2 cellular contexts compared by ENCODE assay signal in genomic region chr3:178479860-178480259, GRCh38.
TF ChIP-seq lines count a peak whose summit lies in the region.

No MANE protein-coding gene starts in this region.

TF ChIP-seq in GM23338, 12 proteins besides CTCF, POLR2A, EP300 and RAD21 (continued from another document):
- no peak for TF ChIP-seq REST (IDR thresholded peaks at IDR 0.05; ENCODE audit: unreplicated experiment)
- TF ChIP-seq POLR2AphosphoS5 (IDR thresholded peaks at IDR 0.05; ENCODE audit: low read depth), result no peak
- no peak for TF ChIP-seq EZH2 (IDR thresholded peaks at IDR 0.05; ENCODE audit: low read depth, unreplicated experiment)
- no peak for TF ChIP-seq JUNB (IDR thresholded peaks at IDR 0.05; ENCODE audit: unreplicated experiment)

TF ChIP-seq in WTC11, 78 proteins besides CTCF, POLR2A, EP300 and RAD21 (continued from another document):
- peak; percentile 67 for TF ChIP-seq PRDM15 (CRISPR knock-in tag; IDR thresholded peaks at IDR 0.05)
- no peak for TF ChIP-seq NR2C2 (CRISPR knock-in tag; IDR thresholded peaks at IDR 0.05)
TF ChIP-seq in WTC11: peak in this region for 1.
